ENCODE assay signal across 8 cellular contexts in genomic region chr17:75154195-75155106, GRCh38. TPM values are rescaled to one million over a fixed set of nuclear protein-coding genes. Genes with fewer than 3 reads are reported as not detected.
DNase-seq lines count a peak whose midpoint lies in the region; ATAC-seq and TF ChIP-seq lines count a peak whose summit lies in the region.

A gene with protein sequence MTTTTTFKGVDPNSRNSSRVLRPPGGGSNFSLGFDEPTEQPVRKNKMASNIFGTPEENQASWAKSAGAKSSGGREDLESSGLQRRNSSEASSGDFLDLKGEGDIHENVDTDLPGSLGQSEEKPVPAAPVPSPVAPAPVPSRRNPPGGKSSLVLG (minus strand): TSS chr17:75154512. CDS start chr17:75154397, 115 bp downstream.

- peak within 1 kb of the TSS; percentile 84 for H3K27ac Mint-ChIP-seq in activated T-helper 2 cell treated with anti-CD3 and anti-CD28 coated beads, Interferon-gamma antibody, Interleukin-2, Interleukin-4, amounts not matched to agents 10 μg/mL and 5 μg/mL and 100 μg/mL, durations not matched to agents 14 hours and 24 hours and 36 hours
- H3K27ac Mint-ChIP-seq in nephron: peak within 1 kb of the TSS; percentile 44 to 94 (median 91)
- peak within 1 kb of the TSS; percentile 90 for H3K27ac Mint-ChIP-seq in stimulated activated naive CD8-positive, alpha-beta T cell treated with anti-CD3 and anti-CD28 coated beads, Interleukin-15, Interleukin-2, amounts not matched to agents 100 ng/mL and 50 ng/mL, for 24 hours

- no peaks in the 10 kb centered on the region for H3K27me3 Mint-ChIP-seq in activated T-helper 2 cell treated with anti-CD3 and anti-CD28 coated beads, Interferon-gamma antibody, Interleukin-2, Interleukin-4, amounts not matched to agents 10 μg/mL and 5 μg/mL and 100 μg/mL, durations not matched to agents 14 hours and 24 hours and 36 hours (ENCODE audit: low read depth)
- H3K27me3 Mint-ChIP-seq in nephron (ENCODE audit: low read depth): peaks cover 3% of the 10 kb centered on the region
- no peaks in the 10 kb centered on the region for H3K27me3 Mint-ChIP-seq in stimulated activated naive CD8-positive, alpha-beta T cell treated with anti-CD3 and anti-CD28 coated beads, Interleukin-15, Interleukin-2, amounts not matched to agents 100 ng/mL and 50 ng/mL, for 24 hours

- peak; percentile 99 for DNase-seq in EH (ENCODE audit: low read depth)
- peak; percentile 100 for DNase-seq in H4 (ENCODE audit: low spot score)
- DNase-seq in LoVo (ENCODE audit: low spot score): peak; percentile 98
- peak; percentile 99 for DNase-seq in RWPE2 (ENCODE audit: low spot score)
- peak; percentile 96 for DNase-seq in activated T-helper 2 cell treated with anti-CD3 and anti-CD28 coated beads, Interferon-gamma antibody, Interleukin-2, Interleukin-4, amounts not matched to agents 10 μg/mL and 5 μg/mL and 100 μg/mL, durations not matched to agents 14 hours and 24 hours and 36 hours (ENCODE audit: low spot score)
- peak; percentile 99 for DNase-seq in fibroblast of pulmonary artery (ENCODE audit: low read depth)

- H3K9me3 ChIP-seq in RWPE2 (ENCODE audit: severe bottlenecking): no peaks in the 10 kb centered on the region

- intact Hi-C loops in activated T-helper 2 cell treated with anti-CD3 and anti-CD28 coated beads, Interferon-gamma antibody, Interleukin-2, Interleukin-4, amounts not matched to agents 10 μg/mL and 5 μg/mL and 100 μg/mL, durations not matched to agents 14 hours and 24 hours and 36 hours (cut with micrococcal nuclease): loop anchor here (1.0 to 5.0 kb wide), 3 partner anchors 23 to 48 kb away; partner anchors contain the start of gene NT5C

- TF ChIP-seq CTCF in RWPE2 (IDR thresholded peaks at IDR 0.05; ENCODE audit: poor library complexity, severe bottlenecking) (no peak), fibroblast of pulmonary artery (IDR thresholded peaks at IDR 0.05; ENCODE audit: low read length, missing control alignments) (no peak), nephron (IDR thresholded peaks at IDR 0.05; ENCODE audit: unreplicated experiment in 3 of 3) (no peak)

- peak within 1 kb of the TSS; percentile 88 for H3K27ac ChIP-seq in RWPE2 (ENCODE audit: poor library complexity, severe bottlenecking)

- H3K9me3 Mint-ChIP-seq in activated T-helper 2 cell treated with anti-CD3 and anti-CD28 coated beads, Interferon-gamma antibody, Interleukin-2, Interleukin-4, amounts not matched to agents 10 μg/mL and 5 μg/mL and 100 μg/mL, durations not matched to agents 14 hours and 24 hours and 36 hours: no peaks in the 10 kb centered on the region
- no peaks in the 10 kb centered on the region for H3K9me3 Mint-ChIP-seq in nephron
- no peaks in the 10 kb centered on the region for H3K9me3 Mint-ChIP-seq in stimulated activated naive CD8-positive, alpha-beta T cell treated with anti-CD3 and anti-CD28 coated beads, Interleukin-15, Interleukin-2, amounts not matched to agents 100 ng/mL and 50 ng/mL, for 24 hours

- peak; percentile 90 for ATAC-seq in RWPE2 (ENCODE audit: low read depth)

- H3K4me1 ChIP-seq in RWPE2 (ENCODE audit: insufficient read depth, poor library complexity, severe bottlenecking): peaks cover 35% of the 10 kb centered on the region

- peaks cover 23% of the 10 kb centered on the region for H3K36me3 ChIP-seq in RWPE2 (ENCODE audit: low read depth)

- H3K27me3 ChIP-seq in RWPE2 (ENCODE audit: insufficient read depth, poor library complexity, severe bottlenecking): no peaks in the 10 kb centered on the region

- peaks cover 33% of the 10 kb centered on the region for H3K4me1 Mint-ChIP-seq in activated T-helper 2 cell treated with anti-CD3 and anti-CD28 coated beads, Interferon-gamma antibody, Interleukin-2, Interleukin-4, amounts not matched to agents 10 μg/mL and 5 μg/mL and 100 μg/mL, durations not matched to agents 14 hours and 24 hours and 36 hours (ENCODE audit: low read depth)
- peaks cover 34% of the 10 kb centered on the region for H3K4me1 Mint-ChIP-seq in nephron
- H3K4me1 Mint-ChIP-seq in stimulated activated naive CD8-positive, alpha-beta T cell treated with anti-CD3 and anti-CD28 coated beads, Interleukin-15, Interleukin-2, amounts not matched to agents 100 ng/mL and 50 ng/mL, for 24 hours (ENCODE audit: low read depth): peaks cover 35% of the 10 kb centered on the region

- H3K4me3 Mint-ChIP-seq in activated T-helper 2 cell treated with anti-CD3 and anti-CD28 coated beads, Interferon-gamma antibody, Interleukin-2, Interleukin-4, amounts not matched to agents 10 μg/mL and 5 μg/mL and 100 μg/mL, durations not matched to agents 14 hours and 24 hours and 36 hours (ENCODE audit: low read depth): peak within 1 kb of the TSS; percentile 93
- H3K4me3 Mint-ChIP-seq in nephron: peak within 1 kb of the TSS; percentile 94 to 98 (median 97)
- H3K4me3 Mint-ChIP-seq in stimulated activated naive CD8-positive, alpha-beta T cell treated with anti-CD3 and anti-CD28 coated beads, Interleukin-15, Interleukin-2, amounts not matched to agents 100 ng/mL and 50 ng/mL, for 24 hours: peak within 1 kb of the TSS; percentile 93

- H3K4me3 ChIP-seq in RWPE2 (ENCODE audit: severe bottlenecking): peak within 1 kb of the TSS; percentile 92
- H3K4me3 ChIP-seq in fibroblast of pulmonary artery (replicated peaks; ENCODE audit: low read depth, low read length): peak within 1 kb of the TSS; percentile 86

- peaks cover 34% of the 10 kb centered on the region for H3K36me3 Mint-ChIP-seq in activated T-helper 2 cell treated with anti-CD3 and anti-CD28 coated beads, Interferon-gamma antibody, Interleukin-2, Interleukin-4, amounts not matched to agents 10 μg/mL and 5 μg/mL and 100 μg/mL, durations not matched to agents 14 hours and 24 hours and 36 hours (ENCODE audit: low read depth)
- peaks cover 17% of the 10 kb centered on the region for H3K36me3 Mint-ChIP-seq in nephron (ENCODE audit: low read depth)
- peaks cover 27% of the 10 kb centered on the region for H3K36me3 Mint-ChIP-seq in stimulated activated naive CD8-positive, alpha-beta T cell treated with anti-CD3 and anti-CD28 coated beads, Interleukin-15, Interleukin-2, amounts not matched to agents 100 ng/mL and 50 ng/mL, for 24 hours (ENCODE audit: low read depth)

RNA-seq across cellular contexts. Expression of the gene that starts here (rescaled TPM):
- 324 and 466 TPM in 2 replicates for total RNA-seq in H4 (2014; rRNA removed; shearing (Covaris generic))
- 282 and 290 TPM in 2 replicates for total RNA-seq in activated T-helper 2 cell treated with anti-CD3 and anti-CD28 coated beads, Interferon-gamma antibody, Interleukin-2, Interleukin-4, amounts not matched to agents 10 μg/mL and 5 μg/mL and 100 μg/mL, durations not matched to agents 14 hours and 24 hours and 36 hours

Comparison
In these comparisons a context has a peak if more than half of its experiments do, and no peak if none do; other contexts are left out.
1. Peak in every context shown above with its lines: DNase-seq, ATAC-seq, H3K4me3 ChIP-seq and H3K27ac ChIP-seq.